Comparison of ENCODE assay signal across 19 cellular contexts in genomic region chr6:1491025-1491424, GRCh38.
"Had no signal": no experiment of that assay in that cellular context is flagged by ENCODE, and none has a peak within 500 bp of the region (broad histone marks: within the 10 kb centered on the region; RNA-seq: fewer than 3 reads in every experiment).

No MANE protein-coding gene starts in this region.

- DNase-seq: Kasumi-1, KG1, MM.1S, NCI-H1092 treated with DMSO at 0.1 percent for 48 hours, NCI-H1436, NCI-H187, NCI-H2029, NCI-H2081 treated with DMSO at 0.1 percent for 48 hours, NCI-H2171, NCI-H226, NCI-H446, NCI-H510A treated with DMSO at 0.1 percent for 48 hours, NCI-H526, Right ventricle myocardium superior, RPMI8226, SIG-M5 had no signal

- H3K9me3 ChIP-seq: SJSA1 had no signal

- H3K27me3 ChIP-seq: SJSA1 had no signal

- H3K36me3 ChIP-seq: SJSA1 had no signal

- H3K27ac ChIP-seq: HL-60, SJSA1, SK-N-MC had no signal

- H3K4me3 ChIP-seq: SJSA1, SK-N-MC had no signal
